In the genomic region with DNA sequence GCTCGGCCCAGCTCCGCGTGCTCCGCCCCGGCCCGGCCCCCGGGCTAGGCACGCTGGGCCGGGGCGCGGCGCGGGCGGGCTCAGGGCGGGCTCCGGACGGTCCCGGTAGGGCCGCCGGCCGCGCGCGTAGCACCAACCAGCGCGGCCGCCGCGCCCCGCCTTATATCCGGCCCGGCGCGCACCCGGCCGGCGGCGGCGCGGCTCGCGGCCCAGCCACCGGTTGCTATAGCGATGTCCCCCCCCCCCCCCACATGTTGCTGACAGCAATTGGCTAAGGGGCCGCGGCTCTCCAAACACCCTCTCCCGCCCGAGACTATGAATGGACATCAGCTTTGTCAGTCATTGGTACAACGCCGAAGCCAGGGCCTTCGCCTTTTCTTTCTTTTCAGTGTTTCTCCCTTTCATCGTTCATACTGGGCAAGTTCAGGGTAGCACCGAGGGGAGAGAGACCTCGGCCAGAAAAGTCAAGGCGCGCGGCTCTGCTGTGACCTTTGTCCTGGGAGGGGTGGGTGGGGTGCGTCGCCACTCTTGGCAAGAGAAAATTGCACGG, we compare ENCODE assay signal across 8 cellular contexts.
A peak's percentile ranks its signal among the peaks of the same experiment; 100 is the strongest.
DNase-seq lines count a peak whose midpoint lies in the region; ATAC-seq and TF ChIP-seq lines count a peak whose summit lies in the region.

No MANE protein-coding gene starts in this region.

- in situ Hi-C loops in astrocyte of the spinal cord (cut with HindIII; ENCODE audit: low sequenced_read_pairs) = no loop called here

- peak overlapping the region; percentile 46 for H3K4me3 ChIP-seq in astrocyte of the spinal cord (ENCODE audit: low read depth, low read length)

- ATAC-seq in stimulated activated naive CD8-positive, alpha-beta T cell treated with anti-CD3 and anti-CD28 coated beads, Interleukin-15, Interleukin-2, amounts not matched to agents 100 U/mL and 50 U/mL, for 24 hours = peak; percentile 29
- ATAC-seq in HG03571 (IDR thresholded peaks at IDR 0.05; ENCODE audit: unreplicated experiment) = no peak
- no peak for ATAC-seq in GM21381 (IDR thresholded peaks at IDR 0.05; ENCODE audit: unreplicated experiment)
- no peak for ATAC-seq in GM18870 (IDR thresholded peaks at IDR 0.05; ENCODE audit: unreplicated experiment)

- no peak for TF ChIP-seq CTCF in astrocyte of the spinal cord (IDR thresholded peaks at IDR 0.05; ENCODE audit: low read depth, low read length)

- DNase-seq in COR-L47 (lab: John Stamatoyannopoulos, UW) (peak; percentile 78), NCI-H128 (lab: John Stamatoyannopoulos, UW; ENCODE audit: unreplicated experiment) (peak; percentile 35), astrocyte of the spinal cord (ENCODE audit: low read depth, low spot score) (peak; percentile 88), islet precursor cell (peak; percentile 88)
- DNase-seq in stimulated activated naive CD8-positive, alpha-beta T cell treated with anti-CD3 and anti-CD28 coated beads, Interleukin-15, Interleukin-2, amounts not matched to agents 100 U/mL and 50 U/mL, for 24 hours = no peak
